ENCODE assay signal across 13 cellular contexts in the genomic region with DNA sequence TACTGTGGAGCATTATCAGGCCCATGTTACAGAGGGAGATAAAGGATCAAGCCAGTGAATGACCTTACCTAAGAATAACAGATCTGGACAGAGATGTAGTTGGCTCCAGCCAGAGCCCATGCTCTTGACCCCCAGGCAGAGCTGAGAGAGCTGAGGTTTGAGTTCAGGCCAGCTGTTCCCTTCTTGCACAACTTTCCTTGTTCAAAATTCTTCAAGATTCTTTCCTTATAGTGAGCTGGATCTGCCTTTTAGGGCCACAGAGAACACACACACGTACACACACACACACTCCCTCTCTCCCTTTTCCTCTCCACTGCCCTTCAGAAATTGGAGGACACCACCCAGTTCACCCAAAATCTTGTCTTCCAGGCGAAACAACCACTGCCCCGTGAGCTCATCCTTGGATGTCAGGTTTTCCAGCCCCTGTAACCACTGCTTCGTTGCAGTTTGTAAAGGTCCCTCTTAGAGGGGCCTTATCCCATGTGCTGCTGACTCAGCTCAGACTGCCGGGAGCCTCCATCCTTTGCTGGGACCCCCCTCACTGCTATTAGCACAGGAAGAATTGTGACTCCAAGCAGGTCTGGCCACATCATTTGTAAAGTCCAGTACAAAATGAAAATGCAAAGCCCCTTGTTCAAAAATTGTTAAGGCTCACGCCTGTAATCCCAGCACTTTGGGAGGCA. TPM values are rescaled to one million over a fixed set of nuclear protein-coding genes. Genes with fewer than 3 reads are reported as not detected.
DNase-seq lines count a peak whose midpoint lies in the region; ATAC-seq, FAIRE-seq and TF ChIP-seq lines count a peak whose summit lies in the region.
"Had no signal": no experiment of that assay in that cellular context is flagged by ENCODE, and none has a peak within 500 bp of the region (broad histone marks: within the 10 kb centered on the region; RNA-seq: fewer than 3 reads in every experiment).

No MANE protein-coding gene starts in this region.

- no peaks in the 10 kb centered on the region for H3K27me3 Mint-ChIP-seq in activated CD4-positive, alpha-beta T cell treated with anti-CD3 and anti-CD28 coated beads for 36 hours
- no peaks in the 10 kb centered on the region for H3K27me3 Mint-ChIP-seq in CD4-positive, alpha-beta T cell

- no peaks in the 10 kb centered on the region for H3K36me3 ChIP-seq in pancreas
- H3K36me3 ChIP-seq: BLaER1, tibial artery had no signal

- no peak overlapping the region for H3K4me3 Mint-ChIP-seq in activated CD4-positive, alpha-beta T cell treated with anti-CD3 and anti-CD28 coated beads for 36 hours
- H3K4me3 Mint-ChIP-seq in CD4-positive, alpha-beta T cell, result no peak overlapping the region
- H3K4me3 Mint-ChIP-seq: IgD-negative memory B cell had no signal

- TF ChIP-seq CTCF in AG09309 (IDR thresholded peaks at IDR 0.05; ENCODE audit: control insufficient read depth, insufficient read depth, low read depth, low read length, missing control alignments) (no peak), RWPE1 (conservative IDR thresholded peaks at IDR 0.05; ENCODE audit: low read depth) (no peak), pancreas (IDR thresholded peaks at IDR 0.05) (no peak)
- TF ChIP-seq CTCF in CD4-positive, alpha-beta T cell (IDR thresholded peaks at IDR 0.05), result no peak

- peak overlapping the region; percentile 65; the same call in 1 of the 2 replicates for H3K27ac ChIP-seq in RWPE1
- no peak overlapping the region for H3K27ac ChIP-seq in pancreas
- no peak overlapping the region for H3K27ac ChIP-seq in CD4-positive, alpha-beta T cell (ENCODE audit: low read depth, low read length)
- H3K27ac ChIP-seq: BLaER1, tibial artery had no signal

- H3K9me3 Mint-ChIP-seq in activated CD4-positive, alpha-beta T cell treated with anti-CD3 and anti-CD28 coated beads for 36 hours (ENCODE audit: low read depth), result no peaks in the 10 kb centered on the region
- no peaks in the 10 kb centered on the region for H3K9me3 Mint-ChIP-seq in CD4-positive, alpha-beta T cell
- H3K9me3 Mint-ChIP-seq: IgD-negative memory B cell had no signal

- intact Hi-C loops in pancreas (cut with DNase I), result no loop called here
- intact Hi-C loops in activated CD4-positive, alpha-beta T cell treated with anti-CD3 and anti-CD28 coated beads for 36 hours (cut with DNase I, micrococcal nuclease), result no loop called here
- intact Hi-C loops in CD4-positive, alpha-beta T cell (cut with DNase I, micrococcal nuclease), result no loop called here

- no peaks in the 10 kb centered on the region for H3K4me1 ChIP-seq in pancreas

- 76 to 84% methylated on average over 6 of the region's 6 CpGs for WGBS in pancreas, 2 donors

- no peaks in the 10 kb centered on the region for H3K4me1 Mint-ChIP-seq in activated CD4-positive, alpha-beta T cell treated with anti-CD3 and anti-CD28 coated beads for 36 hours
- H3K4me1 Mint-ChIP-seq in CD4-positive, alpha-beta T cell (ENCODE audit: low read depth), result peaks cover 1% of the 10 kb centered on the region
- H3K4me1 Mint-ChIP-seq: IgD-negative memory B cell had no signal

- H3K4me3 ChIP-seq in AG09309 (ENCODE audit: control insufficient read depth, low read depth, low read length) (no peak overlapping the region), pancreas (no peak overlapping the region)
- H3K4me3 ChIP-seq: BLaER1, tibial artery had no signal

- no peaks in the 10 kb centered on the region for H3K27me3 ChIP-seq in pancreas
- no peaks in the 10 kb centered on the region for H3K27me3 ChIP-seq in CD4-positive, alpha-beta T cell (ENCODE audit: control insufficient read depth, insufficient read depth, low read length)
- H3K27me3 ChIP-seq: BLaER1, tibial artery had no signal

- FAIRE-seq in pancreas (lab: Jason Lieb, UNC), result no peak

- H3K36me3 Mint-ChIP-seq in activated CD4-positive, alpha-beta T cell treated with anti-CD3 and anti-CD28 coated beads for 36 hours (ENCODE audit: low read depth), result no peaks in the 10 kb centered on the region
- no peaks in the 10 kb centered on the region for H3K36me3 Mint-ChIP-seq in CD4-positive, alpha-beta T cell (ENCODE audit: low read depth)

- ATAC-seq in pancreas, result peak in 3 of 4 donors; percentile 33 to 49 (median 44)
- ATAC-seq in activated CD4-positive, alpha-beta T cell treated with anti-CD3 and anti-CD28 coated beads for 36 hours, result no peak
- no peak for ATAC-seq in HG03521 (IDR thresholded peaks at IDR 0.05; ENCODE audit: unreplicated experiment)
- ATAC-seq in CD4-positive, alpha-beta T cell (ENCODE audit: poor library complexity), result no peak

- H3K27ac Mint-ChIP-seq in activated CD4-positive, alpha-beta T cell treated with anti-CD3 and anti-CD28 coated beads for 36 hours, result no peak overlapping the region
- H3K27ac Mint-ChIP-seq in CD4-positive, alpha-beta T cell, result no peak overlapping the region
- H3K27ac Mint-ChIP-seq: IgD-negative memory B cell had no signal

- H3K9me3 ChIP-seq in pancreas, result no peaks in the 10 kb centered on the region
- H3K9me3 ChIP-seq in CD4-positive, alpha-beta T cell (ENCODE audit: control insufficient read depth, low read length), result no peaks in the 10 kb centered on the region
- H3K9me3 ChIP-seq: BLaER1, tibial artery had no signal

- CTCF ChIA-PET in RWPE1 (lab: Yijun Ruan, JAX), result interaction anchor here (0.7 kb wide), 1 partner anchor 878 kb away, joined by 3 read pairs; no protein-coding TSS in a partner anchor
- CTCF ChIA-PET in activated CD4-positive, alpha-beta T cell treated with anti-CD3 and anti-CD28 coated beads for 36 hours (lab: Charles Lee), result interaction anchor here (0.8 to 1.8 kb wide), 3 partner anchors 25 to 70 kb away, joined by 4 to 7 read pairs (median 4); no protein-coding TSS in a partner anchor
- CTCF ChIA-PET in CD4-positive, alpha-beta T cell (lab: Charles Lee), result no interaction called here

- POLR2A ChIA-PET in RWPE1 (lab: Yijun Ruan, JAX; ENCODE audit: low non-redundant PET), result no interaction called here
- POLR2A ChIA-PET in activated CD4-positive, alpha-beta T cell treated with anti-CD3 and anti-CD28 coated beads for 36 hours (lab: Charles Lee), result no interaction called here
- POLR2A ChIA-PET in CD4-positive, alpha-beta T cell (lab: Charles Lee), result no interaction called here

- DNase-seq in AG09309 (ENCODE audit: low read depth) (peak; percentile 41), RWPE1 (ENCODE audit: low spot score) (no peak), fibroblast of peridontal ligament (ENCODE audit: extremely low read depth) (peak; percentile 94), pancreas (no peak), hepatic stellate cell (ENCODE audit: low spot score) (no peak)
- DNase-seq in activated CD4-positive, alpha-beta T cell treated with anti-CD3 and anti-CD28 coated beads for 36 hours, result no peak
- no peak for DNase-seq in CD4-positive, alpha-beta T cell
- DNase-seq: amniotic stem cell; stimulated activated CD4-positive, alpha-beta T cell treated with anti-CD3 and anti-CD28 coated beads, Interleukin-4, amount 100 ng/mL, for 4 hours had no signal

RNA-seq across cellular contexts. Expression of a gene that starts 10.5 kb away (rescaled TPM):
- 1 to 10 TPM in 3 of 6 donors, under 1 TPM in 3; 0.16 to 2.5 (median 0.77) TPM for total RNA-seq in pancreas
- polyA plus RNA-seq in pancreas, result 1 to 10 TPM in 1 of 2 donors, under 1 TPM in 1; 0.75 to 1.8 TPM
- total RNA-seq in activated CD4-positive, alpha-beta T cell treated with anti-CD3 and anti-CD28 coated beads for 36 hours, result under 1 TPM; 0.09 to 0.16 TPM
- under 1 TPM; 0.25 to 0.38 TPM for total RNA-seq in CD4-positive, alpha-beta T cell
- polyA plus RNA-seq: IgD-negative memory B cell had no signal

RNA-seq across cellular contexts. Expression of a gene that starts 39.6 kb away (rescaled TPM):
- total RNA-seq in pancreas, result 10 to 100 TPM in 5 of 6 donors, 1 to 10 TPM in 1; 7.6 to 17.3 (median 12.0) TPM
- polyA plus RNA-seq in pancreas, result 10 to 100 TPM in 1 of 2 donors, 1 to 10 TPM in 1; 6.1 to 10.5 TPM
- 10 to 100 TPM; 18.0 to 22.1 TPM for total RNA-seq in activated CD4-positive, alpha-beta T cell treated with anti-CD3 and anti-CD28 coated beads for 36 hours
- total RNA-seq in CD4-positive, alpha-beta T cell, result 10 to 100 TPM; 13.4 to 15.1 TPM

Comparison
In these comparisons a context has a peak if more than half of its experiments do, and no peak if none do; other contexts are left out.
1. DNase-seq: peak in AG09309 (single experiment) and fibroblast of peridontal ligament (single experiment); none in RWPE1 (single experiment), pancreas (0 of 6), activated CD4-positive, alpha-beta T cell treated with anti-CD3 and anti-CD28 coated beads for 36 hours (single experiment), hepatic stellate cell (single experiment) and CD4-positive, alpha-beta T cell (0 of 10).
2. ATAC-seq: peak in pancreas (3 of 4); none in activated CD4-positive, alpha-beta T cell treated with anti-CD3 and anti-CD28 coated beads for 36 hours (single experiment), HG03521 (single experiment) and CD4-positive, alpha-beta T cell (single experiment).